In the genomic region with DNA sequence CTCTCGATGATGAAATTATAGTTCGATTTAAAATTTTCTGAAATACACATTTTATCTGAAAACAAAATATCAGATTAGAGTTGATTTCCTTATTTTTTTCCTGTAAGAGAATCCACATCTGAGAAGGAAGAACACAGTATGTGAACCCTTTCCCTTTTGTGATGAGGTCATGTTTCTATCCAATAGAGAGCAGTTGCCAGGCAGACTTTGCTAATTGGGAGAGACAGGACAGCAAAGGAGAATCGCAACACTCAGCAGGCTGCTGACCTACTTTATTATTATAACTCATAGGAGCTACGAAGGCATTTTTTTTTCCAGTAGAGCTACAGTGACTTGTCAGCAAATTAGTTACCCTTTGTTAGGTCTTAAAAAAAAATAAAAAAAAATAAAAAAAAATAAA, we compare ENCODE assay signal across 9 cellular contexts.
DNase-seq lines count a peak whose midpoint lies in the region; ATAC-seq lines count a peak whose summit lies in the region.
"Had no signal": no experiment of that assay in that cellular context is flagged by ENCODE, and none has a peak within 500 bp of the region (broad histone marks: within the 10 kb centered on the region; RNA-seq: fewer than 3 reads in every experiment).

No MANE protein-coding gene starts in this region.

- H3K4me3 Mint-ChIP-seq in activated CD4-positive, alpha-beta memory T cell treated with anti-CD3 and anti-CD28 coated beads, Interleukin-2, amount 10 ng/mL, durations not matched to agents 7 days and 5 days = no peak overlapping the region
- no peak overlapping the region for H3K4me3 Mint-ChIP-seq in naive thymus-derived CD8-positive, alpha-beta T cell
- H3K4me3 Mint-ChIP-seq: immature natural killer cell had no signal

- POLR2A ChIA-PET in activated CD4-positive, alpha-beta memory T cell treated with anti-CD3 and anti-CD28 coated beads, Interleukin-2, amount 10 ng/mL, durations not matched to agents 7 days and 5 days (lab: Charles Lee) = no interaction called here
- POLR2A ChIA-PET in naive thymus-derived CD8-positive, alpha-beta T cell (lab: Charles Lee) = no interaction called here

- peak; percentile 3 for DNase-seq in AG08396 (ENCODE audit: low spot score)
- peak; percentile 6 for DNase-seq in HCEC 1CT
- DNase-seq in RPMI7951 (ENCODE audit: low read depth) = peak; percentile 58
- DNase-seq in iPS DF 19.7 (ENCODE audit: low read depth, low spot score) = peak; percentile 48
- DNase-seq in AG20443 (ENCODE audit: low spot score) = no peak
- DNase-seq in activated CD4-positive, alpha-beta memory T cell treated with anti-CD3 and anti-CD28 coated beads, Interleukin-2, amount 10 ng/mL, durations not matched to agents 7 days and 5 days = no peak
- no peak for DNase-seq in naive thymus-derived CD8-positive, alpha-beta T cell
- DNase-seq: immature natural killer cell had no signal

- CTCF ChIA-PET in activated CD4-positive, alpha-beta memory T cell treated with anti-CD3 and anti-CD28 coated beads, Interleukin-2, amount 10 ng/mL, durations not matched to agents 7 days and 5 days (lab: Charles Lee) = no interaction called here

- no peak for ATAC-seq in GM18861 (IDR thresholded peaks at IDR 0.05; ENCODE audit: unreplicated experiment)
- no peak for ATAC-seq in naive thymus-derived CD8-positive, alpha-beta T cell

- H3K27ac Mint-ChIP-seq in activated CD4-positive, alpha-beta memory T cell treated with anti-CD3 and anti-CD28 coated beads, Interleukin-2, amount 10 ng/mL, durations not matched to agents 7 days and 5 days = no peak overlapping the region
- H3K27ac Mint-ChIP-seq in naive thymus-derived CD8-positive, alpha-beta T cell = no peak overlapping the region
- H3K27ac Mint-ChIP-seq: immature natural killer cell had no signal

- no peaks in the 10 kb centered on the region for H3K36me3 Mint-ChIP-seq in activated CD4-positive, alpha-beta memory T cell treated with anti-CD3 and anti-CD28 coated beads, Interleukin-2, amount 10 ng/mL, durations not matched to agents 7 days and 5 days (ENCODE audit: low read depth)
- H3K36me3 Mint-ChIP-seq in naive thymus-derived CD8-positive, alpha-beta T cell = no peaks in the 10 kb centered on the region
- H3K36me3 Mint-ChIP-seq: immature natural killer cell had no signal

- peaks cover 7% of the 10 kb centered on the region for H3K9me3 Mint-ChIP-seq in activated CD4-positive, alpha-beta memory T cell treated with anti-CD3 and anti-CD28 coated beads, Interleukin-2, amount 10 ng/mL, durations not matched to agents 7 days and 5 days
- peaks cover 0 to 20% (median 3%) of the 10 kb centered on the region in 9 donors for H3K9me3 Mint-ChIP-seq in naive thymus-derived CD8-positive, alpha-beta T cell

- no peaks in the 10 kb centered on the region for H3K27me3 Mint-ChIP-seq in activated CD4-positive, alpha-beta memory T cell treated with anti-CD3 and anti-CD28 coated beads, Interleukin-2, amount 10 ng/mL, durations not matched to agents 7 days and 5 days
- no peaks in the 10 kb centered on the region for H3K27me3 Mint-ChIP-seq in naive thymus-derived CD8-positive, alpha-beta T cell

- H3K4me1 Mint-ChIP-seq in activated CD4-positive, alpha-beta memory T cell treated with anti-CD3 and anti-CD28 coated beads, Interleukin-2, amount 10 ng/mL, durations not matched to agents 7 days and 5 days = no peaks in the 10 kb centered on the region
- H3K4me1 Mint-ChIP-seq in naive thymus-derived CD8-positive, alpha-beta T cell = no peaks in the 10 kb centered on the region
- H3K4me1 Mint-ChIP-seq: immature natural killer cell had no signal

Comparison
In these comparisons a context has a peak if more than half of its experiments do, and no peak if none do; other contexts are left out.
1. DNase-seq: peak in AG08396 (single experiment), HCEC 1CT (single experiment), RPMI7951 (single experiment) and iPS DF 19.7 (single experiment); none in AG20443 (single experiment), activated CD4-positive, alpha-beta memory T cell treated with anti-CD3 and anti-CD28 coated beads, Interleukin-2, amount 10 ng/mL, durations not matched to agents 7 days and 5 days (single experiment) and naive thymus-derived CD8-positive, alpha-beta T cell (0 of 10).